ENCODE assay signal across 8 cellular contexts in the genomic region with DNA sequence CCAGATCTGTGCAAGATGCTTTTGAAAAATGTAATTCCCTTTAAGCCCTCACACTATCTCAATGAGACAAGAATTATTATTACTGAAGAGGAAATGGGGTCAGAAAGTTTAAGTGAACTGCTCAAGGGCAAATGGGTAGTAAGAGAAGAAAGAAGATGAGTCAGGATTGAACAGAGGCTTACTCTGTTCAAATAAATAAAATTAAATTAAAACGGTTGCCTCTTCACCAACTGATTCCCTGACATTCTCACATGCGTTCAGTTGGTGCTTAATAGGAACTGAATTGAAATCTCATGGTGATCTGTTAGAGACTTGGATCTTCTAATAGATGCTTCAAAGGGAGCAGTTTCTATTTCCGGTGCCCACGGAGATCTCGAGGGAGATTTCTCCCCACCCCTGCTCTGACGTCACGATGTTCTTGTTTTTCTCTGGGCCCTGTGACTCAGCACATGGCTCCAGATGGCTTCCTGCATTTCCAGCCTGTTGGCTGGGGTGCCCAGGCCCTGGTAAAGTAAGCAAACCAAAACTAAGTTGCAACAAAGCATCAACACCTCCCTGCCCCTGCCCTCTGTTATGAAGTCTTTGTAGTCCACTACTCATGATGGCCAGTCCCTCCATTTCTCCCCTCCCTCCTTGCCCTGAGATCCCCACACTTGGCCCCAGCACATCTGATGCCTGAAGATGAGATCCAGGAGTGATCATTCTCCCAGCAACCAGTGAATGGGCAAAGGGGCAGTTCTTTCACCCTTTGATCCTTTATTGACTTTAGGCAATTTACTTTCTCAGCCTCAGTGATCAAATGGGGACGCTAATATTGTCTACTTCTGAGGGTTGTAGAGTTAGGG.
DNase-seq lines count a peak whose midpoint lies in the region; ATAC-seq and TF ChIP-seq lines count a peak whose summit lies in the region.

No MANE protein-coding gene starts in this region.

- H3K4me3 Mint-ChIP-seq in activated CD8-positive, alpha-beta T cell treated with anti-CD3 and anti-CD28 coated beads for 36 hours, result no peak overlapping the region

- no peaks in the 10 kb centered on the region for H3K9me3 ChIP-seq in mesenchymal stem cell (ENCODE audit: control insufficient read depth, low read length)

- intact Hi-C loops in activated CD8-positive, alpha-beta T cell treated with anti-CD3 and anti-CD28 coated beads for 36 hours (cut with micrococcal nuclease), result no loop called here
- intact Hi-C loops in dorsolateral prefrontal cortex (cut with DNase I), result loop anchor here (5.0 to 10.0 kb wide), 2 partner anchors 103 to 155 kb away; a partner anchor contains a TSS

- peak overlapping the region; percentile 90 for H3K27ac Mint-ChIP-seq in activated CD8-positive, alpha-beta T cell treated with anti-CD3 and anti-CD28 coated beads for 36 hours

- H3K4ac ChIP-seq in mesenchymal stem cell (ENCODE audit: low read depth in 1 of 2, low read length in 2 of 2), result peak overlapping the region; percentile 16 to 93

- peak overlapping the region; percentile 53 to 98 (median 87) for H3K27ac ChIP-seq in dorsolateral prefrontal cortex
- peak overlapping the region; percentile 58 for H3K27ac ChIP-seq in mesenchymal stem cell (ENCODE audit: low read length, poor library complexity, severe bottlenecking)

- H4K91ac ChIP-seq in mesenchymal stem cell (ENCODE audit: low read length), result peak overlapping the region; percentile 74

- peaks cover 6% of the 10 kb centered on the region for H3K4me1 ChIP-seq in mesenchymal stem cell (ENCODE audit: control insufficient read depth, insufficient read depth, low read depth, low read length)

- peaks cover 2% of the 10 kb centered on the region for H3K9me3 Mint-ChIP-seq in activated CD8-positive, alpha-beta T cell treated with anti-CD3 and anti-CD28 coated beads for 36 hours

- peak overlapping the region in 15 of 59 donors; percentile 1 to 36 (median 11) for H3K4me3 ChIP-seq in dorsolateral prefrontal cortex
- H3K4me3 ChIP-seq in mesenchymal stem cell (ENCODE audit: insufficient read depth in 1 of 2, low read depth in 1 of 2, low read length in 2 of 2), result no peak overlapping the region

- no peak overlapping the region for H3K4me2 ChIP-seq in mesenchymal stem cell (ENCODE audit: low read length, poor library complexity, severe bottlenecking)

- peak overlapping the region; percentile 55 for H2BK15ac ChIP-seq in mesenchymal stem cell (ENCODE audit: low read depth, poor library complexity, severe bottlenecking)

- no peak overlapping the region for H2AFZ ChIP-seq in mesenchymal stem cell (ENCODE audit: low read depth, low read length)

- H3K4me1 Mint-ChIP-seq in activated CD8-positive, alpha-beta T cell treated with anti-CD3 and anti-CD28 coated beads for 36 hours (ENCODE audit: low read depth), result peaks cover 16% of the 10 kb centered on the region

- no peaks in the 10 kb centered on the region for H3K36me3 Mint-ChIP-seq in activated CD8-positive, alpha-beta T cell treated with anti-CD3 and anti-CD28 coated beads for 36 hours (ENCODE audit: low read depth)

- no peak for TF ChIP-seq CTCF in activated CD8-positive, alpha-beta T cell treated with anti-CD3 and anti-CD28 coated beads for 36 hours (IDR thresholded peaks at IDR 0.05)
- TF ChIP-seq CTCF in dorsolateral prefrontal cortex (IDR thresholded peaks at IDR 0.05 in 54 of 56, conservative IDR thresholded peaks at IDR 0.05 in 2 of 56; ENCODE audit: low read depth in 1 of 56, partially characterized antibody in 56 of 56), result peak in 2 of 56 donors; percentile 9 to 10

- H4K8ac ChIP-seq in mesenchymal stem cell (ENCODE audit: low read length), result peak overlapping the region; percentile 47

- 20% methylated on average over 7 of the region's 8 CpGs for WGBS in mesenchymal stem cell

- peak overlapping the region; percentile 60 to 90 for H2BK12ac ChIP-seq in mesenchymal stem cell (ENCODE audit: low read length in 2 of 2)

- peak overlapping the region; percentile 68 for H2BK120ac ChIP-seq in mesenchymal stem cell (ENCODE audit: low read depth, low read length)

- CTCF ChIA-PET in activated CD8-positive, alpha-beta T cell treated with anti-CD3 and anti-CD28 coated beads for 36 hours (lab: Charles Lee), result no interaction called here

- H3K36me3 ChIP-seq in mesenchymal stem cell (ENCODE audit: control insufficient read depth in 1 of 2, insufficient read depth in 2 of 2, low read depth in 1 of 2, low read length in 2 of 2), result no peaks in the 10 kb centered on the region

- peak overlapping the region; percentile 79 for H3K9ac ChIP-seq in mesenchymal stem cell (ENCODE audit: low read length)

- POLR2A ChIA-PET in activated CD8-positive, alpha-beta T cell treated with anti-CD3 and anti-CD28 coated beads for 36 hours (lab: Charles Lee), result no interaction called here

- no peak overlapping the region for H3K23ac ChIP-seq in mesenchymal stem cell (ENCODE audit: low read length in 2 of 2)

- no peaks in the 10 kb centered on the region for H3K27me3 ChIP-seq in dorsolateral prefrontal cortex
- H3K27me3 ChIP-seq in mesenchymal stem cell (ENCODE audit: control insufficient read depth in 1 of 2, insufficient read depth in 1 of 2, low read length in 2 of 2), result no peaks in the 10 kb centered on the region

- no peaks in the 10 kb centered on the region for H3K27me3 Mint-ChIP-seq in activated CD8-positive, alpha-beta T cell treated with anti-CD3 and anti-CD28 coated beads for 36 hours

- peak overlapping the region; percentile 23 to 97 for H3K18ac ChIP-seq in mesenchymal stem cell (ENCODE audit: low read depth in 1 of 2, low read length in 2 of 2)

- peak overlapping the region in 1 of 2 experiments; percentile 63 for H3K14ac ChIP-seq in mesenchymal stem cell (ENCODE audit: low read length in 2 of 2)

- peak; percentile 92 for DNase-seq in CD1c-positive myeloid dendritic cell (ENCODE audit: extremely low spot score)
- DNase-seq in NCI-H1694 (lab: John Stamatoyannopoulos, UW), result peak; percentile 47
- peak; percentile 71 for DNase-seq in activated CD8-positive, alpha-beta T cell treated with anti-CD3 and anti-CD28 coated beads for 36 hours
- DNase-seq in dorsolateral prefrontal cortex, result peak; percentile 56 to 94 (median 85)
- peak; percentile 95 for DNase-seq in mesenchymal stem cell
- peak; percentile 25 for DNase-seq in stimulated activated CD8-positive, alpha-beta memory T cell treated with anti-CD3 and anti-CD28 coated beads, Interleukin-15, amount 100 ng/mL, for 1 hour (ENCODE audit: low read depth)
- no peak for DNase-seq in NCI-H510A treated with DMSO at 0.1 percent for 48 hours (lab: John Stamatoyannopoulos, UW)

- peak; percentile 74 for ATAC-seq in activated CD8-positive, alpha-beta T cell treated with anti-CD3 and anti-CD28 coated beads for 36 hours
- ATAC-seq in GM21515 (IDR thresholded peaks at IDR 0.05; ENCODE audit: unreplicated experiment), result no peak

- no peaks in the 10 kb centered on the region for H3K79me1 ChIP-seq in mesenchymal stem cell (replicated peaks; ENCODE audit: low read length, poor library complexity, severe bottlenecking)

- peak overlapping the region; percentile 80 for H2AK5ac ChIP-seq in mesenchymal stem cell (ENCODE audit: low read length, severe bottlenecking)

- H2BK5ac ChIP-seq in mesenchymal stem cell (ENCODE audit: low read depth, low read length, poor library complexity, severe bottlenecking), result no peak overlapping the region
